Comparison of ENCODE assay signal across 1 cellular context in the genomic region with DNA sequence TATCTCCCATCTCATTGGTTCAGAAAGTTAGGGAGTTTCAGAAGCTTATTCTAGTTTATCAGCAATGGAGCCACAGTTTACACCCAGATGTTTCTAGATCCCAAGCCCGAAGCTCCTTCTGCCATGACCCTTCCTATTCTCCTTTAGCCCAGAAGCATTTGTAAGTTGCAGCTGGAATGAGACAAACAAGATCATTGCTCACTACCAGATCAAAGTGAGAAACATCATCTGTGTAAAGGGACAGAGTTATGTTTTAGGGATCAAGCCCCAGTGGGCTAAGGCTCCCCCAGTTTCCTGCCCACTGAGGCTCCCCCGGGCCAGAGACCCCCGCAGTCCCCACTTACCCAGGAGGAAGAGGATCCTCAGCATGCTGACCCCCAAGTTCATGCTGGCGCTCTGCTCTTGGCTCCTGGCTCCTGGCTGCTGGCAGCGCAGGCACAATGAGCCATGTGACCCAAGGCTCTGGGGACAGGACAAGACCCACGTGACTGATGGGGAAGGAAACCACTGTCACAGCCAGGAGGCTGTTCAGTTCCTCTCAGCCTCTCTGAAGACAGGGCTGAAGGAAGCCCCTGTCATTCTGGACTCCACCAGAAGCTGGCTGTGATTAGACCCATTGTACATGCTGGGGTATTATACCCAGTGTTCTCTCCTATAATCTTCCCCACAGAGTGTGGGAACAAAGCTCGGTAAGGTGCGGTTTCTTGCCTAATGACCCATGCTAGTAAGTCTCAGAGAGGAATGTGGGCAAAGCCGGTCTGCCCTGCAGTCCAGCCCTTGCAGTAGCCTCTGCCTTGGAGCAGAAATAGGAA.
TF ChIP-seq lines count a peak whose summit lies in the region.

Gene TMEM273 (minus strand): TSS at position 442 of the 812 bp plus-strand sequence. CDS start 55 bp downstream, at position 387.

TF ChIP-seq in K562, 482 proteins besides CTCF, POLR2A, EP300 and RAD21 (continued from another document and continues in another):
- TF ChIP-seq CHD7 (IDR thresholded peaks at IDR 0.05; ENCODE audit: low read depth, low read length) (no peak), BRCA1 (IDR thresholded peaks at IDR 0.05) (no peak), BRCA1 (CRISPR knock-in tag; IDR thresholded peaks at IDR 0.05) (no peak), FOXA1 (IDR thresholded peaks at IDR 0.05; ENCODE audit: borderline replicate concordance) (no peak), PURB (CRISPR knock-in tag; IDR thresholded peaks at IDR 0.05; ENCODE audit: low read depth) (no peak), ZC3H4 (CRISPR knock-in tag; IDR thresholded peaks at IDR 0.05; ENCODE audit: borderline replicate concordance) (no peak), POLR2H (tag; IDR thresholded peaks at IDR 0.05; ENCODE audit: low read depth) (0 out of 2 replicates have a peak, but pooled peaks have one; percentile 4), ZNF384 (IDR thresholded peaks at IDR 0.05; ENCODE audit: low read depth, low read length) (no peak), HMG20A (CRISPR knock-in tag; conservative IDR thresholded peaks at IDR 0.05) (no peak), TSHZ1 (CRISPR knock-in tag; IDR thresholded peaks at IDR 0.05) (no peak; the same call in 1 of the 2 replicates), GABPA (tag; conservative IDR thresholded peaks at IDR 0.05; ENCODE audit: low read depth) (no peak), NFIC (IDR thresholded peaks at IDR 0.05) (0 out of 2 replicates have a peak, but pooled peaks have one; percentile 6), ZNF551 (CRISPR knock-in tag; IDR thresholded peaks at IDR 0.05) (no peak), ZNF224 (CRISPR knock-in tag; IDR thresholded peaks at IDR 0.05) (no peak), SRSF1 (IDR thresholded peaks at IDR 0.05; ENCODE audit: low read depth, low read length) (no peak), E2F3 (CRISPR knock-in tag; IDR thresholded peaks at IDR 0.05) (no peak)
- TF ChIP-seq, protein P1, sequence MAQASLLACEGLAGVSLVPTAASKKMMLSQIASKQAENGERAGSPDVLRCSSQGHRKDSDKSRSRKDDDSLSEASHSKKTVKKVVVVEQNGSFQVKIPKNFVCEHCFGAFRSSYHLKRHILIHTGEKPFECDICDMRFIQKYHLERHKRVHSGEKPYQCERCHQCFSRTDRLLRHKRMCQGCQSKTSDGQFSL (CRISPR knock-in tag; IDR thresholded peaks at IDR 0.05): no peak
- TF ChIP-seq, protein P1 (tag; IDR thresholded peaks at IDR 0.05): 0 out of 4 replicates have a peak, but pooled peaks of 1 of the 2 experiments have one; percentile 9
- TF ChIP-seq, protein P2, sequence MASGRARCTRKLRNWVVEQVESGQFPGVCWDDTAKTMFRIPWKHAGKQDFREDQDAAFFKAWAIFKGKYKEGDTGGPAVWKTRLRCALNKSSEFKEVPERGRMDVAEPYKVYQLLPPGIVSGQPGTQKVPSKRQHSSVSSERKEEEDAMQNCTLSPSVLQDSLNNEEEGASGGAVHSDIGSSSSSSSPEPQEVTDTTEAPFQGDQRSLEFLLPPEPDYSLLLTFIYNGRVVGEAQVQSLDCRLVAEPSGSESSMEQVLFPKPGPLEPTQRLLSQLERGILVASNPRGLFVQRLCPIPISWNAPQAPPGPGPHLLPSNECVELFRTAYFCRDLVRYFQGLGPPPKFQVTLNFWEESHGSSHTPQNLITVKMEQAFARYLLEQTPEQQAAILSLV (tag; IDR thresholded peaks at IDR 0.05): no peak
- TF ChIP-seq, protein P3, sequence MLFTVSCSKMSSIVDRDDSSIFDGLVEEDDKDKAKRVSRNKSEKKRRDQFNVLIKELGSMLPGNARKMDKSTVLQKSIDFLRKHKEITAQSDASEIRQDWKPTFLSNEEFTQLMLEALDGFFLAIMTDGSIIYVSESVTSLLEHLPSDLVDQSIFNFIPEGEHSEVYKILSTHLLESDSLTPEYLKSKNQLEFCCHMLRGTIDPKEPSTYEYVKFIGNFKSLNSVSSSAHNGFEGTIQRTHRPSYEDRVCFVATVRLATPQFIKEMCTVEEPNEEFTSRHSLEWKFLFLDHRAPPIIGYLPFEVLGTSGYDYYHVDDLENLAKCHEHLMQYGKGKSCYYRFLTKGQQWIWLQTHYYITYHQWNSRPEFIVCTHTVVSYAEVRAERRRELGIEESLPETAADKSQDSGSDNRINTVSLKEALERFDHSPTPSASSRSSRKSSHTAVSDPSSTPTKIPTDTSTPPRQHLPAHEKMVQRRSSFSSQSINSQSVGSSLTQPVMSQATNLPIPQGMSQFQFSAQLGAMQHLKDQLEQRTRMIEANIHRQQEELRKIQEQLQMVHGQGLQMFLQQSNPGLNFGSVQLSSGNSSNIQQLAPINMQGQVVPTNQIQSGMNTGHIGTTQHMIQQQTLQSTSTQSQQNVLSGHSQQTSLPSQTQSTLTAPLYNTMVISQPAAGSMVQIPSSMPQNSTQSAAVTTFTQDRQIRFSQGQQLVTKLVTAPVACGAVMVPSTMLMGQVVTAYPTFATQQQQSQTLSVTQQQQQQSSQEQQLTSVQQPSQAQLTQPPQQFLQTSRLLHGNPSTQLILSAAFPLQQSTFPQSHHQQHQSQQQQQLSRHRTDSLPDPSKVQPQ (CRISPR knock-in tag; IDR thresholded peaks at IDR 0.05; ENCODE audit: borderline replicate concordance): peak; percentile 69; the same call in 1 of the 2 replicates
